1 cellular context compared by ENCODE assay signal in genomic region chr11:57288771-57289579, GRCh38.
TF ChIP-seq lines count a peak whose summit lies in the region.

No MANE protein-coding gene starts in this region.

TF ChIP-seq in H1, 55 proteins besides CTCF, POLR2A, EP300 and RAD21 (continued from another document):
- TF ChIP-seq CTBP2 (IDR thresholded peaks at IDR 0.05; ENCODE audit: borderline replicate concordance, insufficient read depth, insufficient read length, low read length) (no peak), BRCA1 (IDR thresholded peaks at IDR 0.05; ENCODE audit: low read depth, low read length) (no peak), ASH2L (IDR thresholded peaks at IDR 0.05; ENCODE audit: low read length) (peak; percentile 24)
